In the genomic region with DNA sequence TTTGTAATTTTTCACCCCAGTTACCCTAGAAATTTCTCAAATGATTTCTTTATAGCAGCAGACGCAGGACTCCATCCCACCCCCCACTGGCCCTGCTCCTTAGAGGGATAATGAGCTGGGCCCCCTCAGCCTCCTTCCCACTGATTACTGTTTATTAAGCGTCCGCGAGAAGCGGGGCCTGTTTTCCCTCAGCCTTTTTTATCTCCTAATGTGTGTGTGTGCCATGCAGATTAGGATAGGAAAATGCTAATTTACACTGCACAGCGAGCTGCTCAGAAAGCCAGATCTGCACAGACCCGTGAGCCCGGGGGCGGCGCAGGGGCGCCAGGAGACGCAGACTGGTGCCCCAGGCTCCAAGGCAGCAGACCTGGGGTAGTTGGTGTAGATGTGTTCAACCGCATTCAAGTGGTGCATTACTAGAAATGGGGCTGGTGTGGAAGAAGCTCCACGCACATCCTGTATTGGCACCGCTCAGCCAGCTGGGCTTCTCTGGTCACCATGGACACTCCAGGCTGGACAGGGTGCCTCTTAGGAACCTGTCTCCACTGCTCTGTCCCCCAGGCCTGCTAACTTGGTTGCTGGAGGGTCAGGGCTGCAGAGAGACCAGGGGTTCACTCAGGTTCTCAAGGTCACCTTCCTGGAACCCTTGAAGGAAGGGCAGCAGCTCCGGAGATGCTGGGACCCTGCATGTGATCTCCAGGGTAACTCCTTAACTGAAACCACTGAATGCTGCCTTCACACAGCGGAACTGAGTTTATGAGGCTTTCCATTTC, we compare ENCODE assay signal across 17 cellular contexts.
DNase-seq lines count a peak whose midpoint lies in the region; ATAC-seq, FAIRE-seq and TF ChIP-seq lines count a peak whose summit lies in the region.
"Had no signal": no experiment of that assay in that cellular context is flagged by ENCODE, and none has a peak within 500 bp of the region (broad histone marks: within the 10 kb centered on the region; RNA-seq: fewer than 3 reads in every experiment).

No MANE protein-coding gene starts in this region.

- H3K4me1 ChIP-seq in ES-I3 (ENCODE audit: insufficient read depth, low read length) (peaks cover 20% of the 10 kb centered on the region), neuron (ENCODE audit: insufficient read depth, low read length) (peaks cover 28% of the 10 kb centered on the region), pancreas (no peaks in the 10 kb centered on the region)

- H3K27me3 Mint-ChIP-seq in dendritic cell treated with granulocyte-macrophage colony-stimulating factor and Interleukin-4, amounts not matched to agents 40 ng/mL and 50 ng/mL, for 4 days: peaks cover 16% of the 10 kb centered on the region
- H3K27me3 Mint-ChIP-seq in activated naive CD8-positive, alpha-beta T cell treated with anti-CD3 and anti-CD28 coated beads for 36 hours: peaks cover 6% of the 10 kb centered on the region

- H3K36me3 Mint-ChIP-seq in dendritic cell treated with granulocyte-macrophage colony-stimulating factor and Interleukin-4, amounts not matched to agents 40 ng/mL and 50 ng/mL, for 4 days (ENCODE audit: low read depth): no peaks in the 10 kb centered on the region
- peaks cover 18% of the 10 kb centered on the region for H3K36me3 Mint-ChIP-seq in activated naive CD8-positive, alpha-beta T cell treated with anti-CD3 and anti-CD28 coated beads for 36 hours

- 85 to 89% methylated on average over 17 of the region's 17 CpGs for WGBS in pancreas, 2 donors

- peaks cover 28% of the 10 kb centered on the region for H3K9me3 Mint-ChIP-seq in dendritic cell treated with granulocyte-macrophage colony-stimulating factor and Interleukin-4, amounts not matched to agents 40 ng/mL and 50 ng/mL, for 4 days
- H3K9me3 Mint-ChIP-seq in activated naive CD8-positive, alpha-beta T cell treated with anti-CD3 and anti-CD28 coated beads for 36 hours: peaks cover 15% of the 10 kb centered on the region

- no peak overlapping the region for H3K4me3 Mint-ChIP-seq in dendritic cell treated with granulocyte-macrophage colony-stimulating factor and Interleukin-4, amounts not matched to agents 40 ng/mL and 50 ng/mL, for 4 days
- no peak overlapping the region for H3K4me3 Mint-ChIP-seq in activated naive CD8-positive, alpha-beta T cell treated with anti-CD3 and anti-CD28 coated beads for 36 hours
- H3K4me3 Mint-ChIP-seq: activated B cell treated with CpG ODN at 0.5 μM for 24 hours, HFFc6 had no signal

- ATAC-seq in pancreas: no peak
- ATAC-seq: left cardiac atrium had no signal

- H3K36me3 ChIP-seq in ES-I3 (ENCODE audit: insufficient read depth, low read length) (no peaks in the 10 kb centered on the region), neuron (ENCODE audit: insufficient read depth, low read length) (no peaks in the 10 kb centered on the region), pancreas (no peaks in the 10 kb centered on the region)

- H3K27ac ChIP-seq in pancreas: no peak overlapping the region

- H3K9me3 ChIP-seq in ES-I3 (ENCODE audit: control insufficient read depth, insufficient read depth, low read length) (peaks cover 13% of the 10 kb centered on the region; the same call in 1 of the 2 replicates), neuron (ENCODE audit: low read length) (peaks cover 13% of the 10 kb centered on the region), pancreas (no peaks in the 10 kb centered on the region)

- H3K9ac ChIP-seq in ES-I3 (ENCODE audit: low read depth, low read length): peak overlapping the region; percentile 23; the same call in 1 of the 2 replicates

- H3K4me3 ChIP-seq in neuron (ENCODE audit: low read length): no peak overlapping the region
- no peak overlapping the region for H3K4me3 ChIP-seq in pancreas

- intact Hi-C loops in dendritic cell treated with granulocyte-macrophage colony-stimulating factor and Interleukin-4, amounts not matched to agents 40 ng/mL and 50 ng/mL, for 4 days (cut with micrococcal nuclease): no loop called here
- intact Hi-C loops in pancreas (cut with DNase I): no loop called here

- H3K4me1 Mint-ChIP-seq in dendritic cell treated with granulocyte-macrophage colony-stimulating factor and Interleukin-4, amounts not matched to agents 40 ng/mL and 50 ng/mL, for 4 days (ENCODE audit: low read depth): peaks cover 30% of the 10 kb centered on the region
- H3K4me1 Mint-ChIP-seq in activated naive CD8-positive, alpha-beta T cell treated with anti-CD3 and anti-CD28 coated beads for 36 hours: peaks cover 11% of the 10 kb centered on the region

- peak overlapping the region; percentile 25 for H3K27ac Mint-ChIP-seq in dendritic cell treated with granulocyte-macrophage colony-stimulating factor and Interleukin-4, amounts not matched to agents 40 ng/mL and 50 ng/mL, for 4 days
- no peak overlapping the region for H3K27ac Mint-ChIP-seq in activated naive CD8-positive, alpha-beta T cell treated with anti-CD3 and anti-CD28 coated beads for 36 hours
- H3K27ac Mint-ChIP-seq: activated B cell treated with CpG ODN at 0.5 μM for 24 hours, HFFc6 had no signal

- H3K27me3 ChIP-seq in neuron (ENCODE audit: insufficient read depth, low read length) (no peaks in the 10 kb centered on the region), pancreas (no peaks in the 10 kb centered on the region)

- no peak for TF ChIP-seq CTCF in pancreas (IDR thresholded peaks at IDR 0.05)

- no peak for FAIRE-seq in pancreas (lab: Jason Lieb, UNC)
- FAIRE-seq: D721Med had no signal

- peak overlapping the region; percentile 10 for H2AFZ ChIP-seq in neuron (ENCODE audit: low read depth, low read length)

- DNase-seq in NCI-H2227 (lab: John Stamatoyannopoulos, UW; ENCODE audit: unreplicated experiment) (peak; percentile 57), pancreas (no peak), T1000 (lab: John Stamatoyannopoulos, UW) (no peak)
- no peak for DNase-seq in stimulated activated CD4-positive, alpha-beta T cell treated with anti-CD3 and anti-CD28 coated beads, Interleukin-15, amount 100 ng/mL, for 24 hours
- no peak for DNase-seq in activated naive CD8-positive, alpha-beta T cell treated with anti-CD3 and anti-CD28 coated beads for 36 hours
- DNase-seq: activated B cell treated with CpG ODN at 0.5 μM for 24 hours; activated naive CD4-positive, alpha-beta T cell; cortex of kidney; HFFc6; KG1; left cardiac atrium; NCI-H1694; NCI-H82 had no signal
